ENCODE assay signal across 8 cellular contexts in the genomic region with DNA sequence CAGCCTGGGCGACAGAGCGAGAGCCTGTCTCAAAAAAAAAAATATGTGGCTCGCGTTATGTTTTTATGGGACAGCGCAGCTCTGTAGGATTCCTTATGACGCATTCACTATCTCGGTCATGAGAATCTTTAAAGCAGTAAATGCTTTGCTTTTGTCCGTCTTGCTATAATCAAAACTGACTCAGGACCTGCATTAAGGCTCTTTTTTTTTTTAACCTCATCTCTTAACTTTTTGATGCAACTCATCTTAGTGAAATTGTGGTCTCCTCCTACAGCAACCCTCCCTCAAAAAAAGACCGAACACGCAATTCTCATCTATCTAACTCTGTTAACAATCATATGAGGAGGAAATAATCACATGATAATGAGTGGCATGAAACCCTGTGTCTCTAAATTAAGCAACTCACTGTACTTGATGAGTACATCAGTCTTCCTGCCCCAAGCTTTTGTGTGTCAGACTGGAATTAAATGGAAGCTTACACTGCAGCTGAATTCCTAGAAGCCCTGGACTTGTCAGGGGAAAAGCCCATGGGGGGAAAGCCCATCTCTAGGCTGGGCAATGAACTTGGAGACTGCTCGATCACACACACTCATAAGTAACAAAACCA. TPM values are rescaled to one million over a fixed set of nuclear protein-coding genes. Genes with fewer than 3 reads are reported as not detected.
DNase-seq lines count a peak whose midpoint lies in the region; ATAC-seq and TF ChIP-seq lines count a peak whose summit lies in the region.

No MANE protein-coding gene starts in this region.

- H3K4me3 ChIP-seq in suprapubic skin, result no peak overlapping the region

- no peaks in the 10 kb centered on the region for H3K27me3 Mint-ChIP-seq in activated T-cell treated with anti-CD3 and anti-CD28 coated beads, Interleukin-2, amount 50 U/mL, for 24 hours
- no peaks in the 10 kb centered on the region for H3K27me3 Mint-ChIP-seq in activated T-cell treated with anti-CD3 and anti-CD28 coated beads, Interleukin-2, amount 50 U/mL, for 72 hours (ENCODE audit: low read depth)

- peaks cover 13% of the 10 kb centered on the region for H3K36me3 ChIP-seq in suprapubic skin

- no peak for TF ChIP-seq EP300 in suprapubic skin (IDR thresholded peaks at IDR 0.05)

- WGBS in suprapubic skin, result 81% methylated on average over 11 of the region's 11 CpGs

- H3K9me3 ChIP-seq in suprapubic skin, result no peaks in the 10 kb centered on the region

- TF ChIP-seq CTCF in suprapubic skin (IDR thresholded peaks at IDR 0.05), result no peak

- H3K4me1 Mint-ChIP-seq in activated T-cell treated with anti-CD3 and anti-CD28 coated beads, Interleukin-2, amount 50 U/mL, for 24 hours (ENCODE audit: low read depth), result peaks cover 58% of the 10 kb centered on the region
- H3K4me1 Mint-ChIP-seq in activated T-cell treated with anti-CD3 and anti-CD28 coated beads, Interleukin-2, amount 50 U/mL, for 72 hours (ENCODE audit: low read depth), result peaks cover 27% of the 10 kb centered on the region

- peak overlapping the region; percentile 49 for H3K4me3 Mint-ChIP-seq in activated T-cell treated with anti-CD3 and anti-CD28 coated beads, Interleukin-2, amount 50 U/mL, for 24 hours
- H3K4me3 Mint-ChIP-seq in activated T-cell treated with anti-CD3 and anti-CD28 coated beads, Interleukin-2, amount 50 U/mL, for 72 hours, result peak overlapping the region; percentile 27 to 29

- DNase-seq in activated T-cell treated with anti-CD3 and anti-CD28 coated beads, Interleukin-2, amount 50 U/mL, for 24 hours, result peak; percentile 46
- DNase-seq in activated T-cell treated with anti-CD3 and anti-CD28 coated beads for 4 hours, result no peak
- DNase-seq in activated T-cell treated with anti-CD3 and anti-CD28 coated beads, Interleukin-2, amount 50 U/mL, for 72 hours, result peak; percentile 26 to 43
- DNase-seq in glomerular visceral epithelial cell (ENCODE audit: extremely low spot score), result peak; percentile 30
- DNase-seq in suprapubic skin (ENCODE audit: low spot score in 2 of 2), result no peak
- DNase-seq in GM19238 (ENCODE audit: insufficient read length, low spot score), result no peak

- no peaks in the 10 kb centered on the region for H3K27me3 ChIP-seq in suprapubic skin

- peak overlapping the region; percentile 12 for H3K27ac ChIP-seq in suprapubic skin

- no peak for TF ChIP-seq POLR2A in suprapubic skin (IDR thresholded peaks at IDR 0.05)

- peak overlapping the region; percentile 95 for H3K27ac Mint-ChIP-seq in activated T-cell treated with anti-CD3 and anti-CD28 coated beads, Interleukin-2, amount 50 U/mL, for 24 hours
- peak overlapping the region; percentile 20 for H3K27ac Mint-ChIP-seq in activated T-cell treated with anti-CD3 and anti-CD28 coated beads, Interleukin-2, amount 50 U/mL, for 72 hours

- ATAC-seq in activated T-cell treated with anti-CD3 and anti-CD28 coated beads, Interleukin-2, amount 50 U/mL, for 72 hours (replicated peaks in 1 of 2), result peak; percentile 24 to 56
- ATAC-seq in HG03354 (IDR thresholded peaks at IDR 0.05; ENCODE audit: poor library complexity, severe bottlenecking, unreplicated experiment) (no peak), HG02759 (IDR thresholded peaks at IDR 0.05; ENCODE audit: unreplicated experiment) (no peak)

- H3K4me1 ChIP-seq in suprapubic skin, result peaks cover 23% of the 10 kb centered on the region

- H3K36me3 Mint-ChIP-seq in activated T-cell treated with anti-CD3 and anti-CD28 coated beads, Interleukin-2, amount 50 U/mL, for 24 hours (ENCODE audit: low read depth), result peaks cover 52% of the 10 kb centered on the region
- H3K36me3 Mint-ChIP-seq in activated T-cell treated with anti-CD3 and anti-CD28 coated beads, Interleukin-2, amount 50 U/mL, for 72 hours (ENCODE audit: insufficient read depth in 2 of 2), result peaks cover 0 to 3% of the 10 kb centered on the region in 2 donors

- H3K9me3 Mint-ChIP-seq in activated T-cell treated with anti-CD3 and anti-CD28 coated beads, Interleukin-2, amount 50 U/mL, for 24 hours, result no peaks in the 10 kb centered on the region
- no peaks in the 10 kb centered on the region for H3K9me3 Mint-ChIP-seq in activated T-cell treated with anti-CD3 and anti-CD28 coated beads, Interleukin-2, amount 50 U/mL, for 72 hours

RNA-seq across cellular contexts. Expression of gene P2RX4, which starts 4.3 kb away (rescaled TPM):
- 10 to 100 TPM; 29.7 to 35.1 TPM for total RNA-seq in activated T-cell treated with anti-CD3 and anti-CD28 coated beads, Interleukin-2, amount 50 U/mL, for 72 hours
- 10 to 100 TPM in 3 of 4 donors, 1 to 10 TPM in 1; 7.9 to 22.4 (median 15.4) TPM for total RNA-seq in suprapubic skin

Comparison
In these comparisons a context has a peak if more than half of its experiments do, and no peak if none do; other contexts are left out.
1. DNase-seq: peak in activated T-cell treated with anti-CD3 and anti-CD28 coated beads, Interleukin-2, amount 50 U/mL, for 24 hours (single experiment), activated T-cell treated with anti-CD3 and anti-CD28 coated beads, Interleukin-2, amount 50 U/mL, for 72 hours (2 of 2) and glomerular visceral epithelial cell (single experiment); none in activated T-cell treated with anti-CD3 and anti-CD28 coated beads for 4 hours (single experiment), suprapubic skin (0 of 2) and GM19238 (single experiment).
2. ATAC-seq: peak in activated T-cell treated with anti-CD3 and anti-CD28 coated beads, Interleukin-2, amount 50 U/mL, for 72 hours (2 of 2); none in HG03354 (single experiment) and HG02759 (single experiment).